ENCODE assay signal across 1 cellular context in the genomic region with DNA sequence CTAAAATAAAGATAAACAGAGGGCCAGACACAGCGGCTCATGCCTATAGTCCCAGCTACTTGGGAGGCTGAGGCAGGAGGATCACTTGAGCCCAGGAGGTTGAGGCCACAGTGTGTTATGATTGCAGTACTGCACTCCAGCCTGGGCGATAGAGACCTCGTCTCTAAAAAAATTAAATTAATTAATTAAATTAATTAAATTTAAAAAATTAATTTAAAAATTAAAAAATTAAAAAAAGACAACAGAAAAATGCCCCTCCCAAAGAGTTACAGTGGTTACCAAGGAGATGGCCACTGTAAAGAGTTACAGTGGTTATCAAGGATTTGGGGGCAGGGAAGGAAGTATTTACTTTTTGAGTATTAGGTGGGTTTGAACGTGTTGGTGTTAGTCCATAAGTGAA.
TF ChIP-seq lines count a peak whose summit lies in the region.

No MANE protein-coding gene starts in this region.

TF ChIP-seq in IMR-90, 13 proteins besides CTCF, POLR2A, EP300 and RAD21:
- TF ChIP-seq NFE2L2 (IDR thresholded peaks at IDR 0.05; ENCODE audit: low read depth, low read length) (no peak), FOS (IDR thresholded peaks at IDR 0.05; ENCODE audit: low read depth, low read length) (no peak), USF2 (IDR thresholded peaks at IDR 0.05; ENCODE audit: low read depth, low read length) (no peak), CEBPB (IDR thresholded peaks at IDR 0.05; ENCODE audit: low read depth, low read length) (no peak), BHLHE40 (IDR thresholded peaks at IDR 0.05; ENCODE audit: low read depth, low read length) (no peak), RFX5 (IDR thresholded peaks at IDR 0.05; ENCODE audit: low read depth, low read length) (no peak), MXI1 (IDR thresholded peaks at IDR 0.05; ENCODE audit: borderline replicate concordance, low read depth, low read length) (no peak), RCOR1 (IDR thresholded peaks at IDR 0.05; ENCODE audit: insufficient replicate concordance, low read length) (no peak), MAZ (IDR thresholded peaks at IDR 0.05; ENCODE audit: borderline replicate concordance, low read depth, low read length) (no peak), SMC3 (IDR thresholded peaks at IDR 0.05; ENCODE audit: low read depth, low read length) (no peak), MAFK (IDR thresholded peaks at IDR 0.05; ENCODE audit: low read depth, low read length) (no peak), CHD1 (IDR thresholded peaks at IDR 0.05; ENCODE audit: low read depth, low read length) (no peak)
- TF ChIP-seq, protein P1, sequence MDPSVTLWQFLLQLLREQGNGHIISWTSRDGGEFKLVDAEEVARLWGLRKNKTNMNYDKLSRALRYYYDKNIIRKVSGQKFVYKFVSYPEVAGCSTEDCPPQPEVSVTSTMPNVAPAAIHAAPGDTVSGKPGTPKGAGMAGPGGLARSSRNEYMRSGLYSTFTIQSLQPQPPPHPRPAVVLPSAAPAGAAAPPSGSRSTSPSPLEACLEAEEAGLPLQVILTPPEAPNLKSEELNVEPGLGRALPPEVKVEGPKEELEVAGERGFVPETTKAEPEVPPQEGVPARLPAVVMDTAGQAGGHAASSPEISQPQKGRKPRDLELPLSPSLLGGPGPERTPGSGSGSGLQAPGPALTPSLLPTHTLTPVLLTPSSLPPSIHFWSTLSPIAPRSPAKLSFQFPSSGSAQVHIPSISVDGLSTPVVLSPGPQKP (IDR thresholded peaks at IDR 0.05; ENCODE audit: borderline replicate concordance, low read depth, low read length) = no peak
